In genomic region chr5:13866792-13867191, GRCh38 we compare ENCODE assay signal across 1 cellular context.
TF ChIP-seq lines count a peak whose summit lies in the region.

No MANE protein-coding gene starts in this region.

TF ChIP-seq in HepG2, 621 proteins besides CTCF, POLR2A, EP300 and RAD21 (continued from another document and continues in another):
- TF ChIP-seq ZNF335 (CRISPR knock-in tag; IDR thresholded peaks at IDR 0.05): peak; percentile 40; the same call in 1 of the 2 replicates
- no peak for TF ChIP-seq RFX5 (IDR thresholded peaks at IDR 0.05; ENCODE audit: low read depth, low read length)
- TF ChIP-seq MAFK (conservative IDR thresholded peaks at IDR 0.05 in 1 of 2, IDR thresholded peaks at IDR 0.05 in 1 of 2; ENCODE audit: low read length in 2 of 2): peak; percentile 44 to 49
- TF ChIP-seq FOXJ3 (CRISPR knock-in tag; IDR thresholded peaks at IDR 0.05; ENCODE audit: borderline replicate concordance): no peak
- no peak for TF ChIP-seq PBX3 (CRISPR knock-in tag; IDR thresholded peaks at IDR 0.05; ENCODE audit: borderline replicate concordance)
- TF ChIP-seq GZF1 (CRISPR knock-in tag; IDR thresholded peaks at IDR 0.05): no peak
- no peak for TF ChIP-seq ZNF589 (CRISPR knock-in tag; conservative IDR thresholded peaks at IDR 0.05)
- TF ChIP-seq ZNF839 (CRISPR knock-in tag; IDR thresholded peaks at IDR 0.05; ENCODE audit: borderline replicate concordance): no peak
- no peak for TF ChIP-seq ZNF777 (CRISPR knock-in tag; IDR thresholded peaks at IDR 0.05)
- TF ChIP-seq MAF1 (CRISPR knock-in tag; IDR thresholded peaks at IDR 0.05; ENCODE audit: borderline replicate concordance): no peak
- peak; percentile 29; the same call in 1 of the 2 replicates for TF ChIP-seq SIX4 (CRISPR knock-in tag; IDR thresholded peaks at IDR 0.05)
- TF ChIP-seq ZNF563 (CRISPR knock-in tag; IDR thresholded peaks at IDR 0.05): no peak
- no peak for TF ChIP-seq SALL2 (CRISPR knock-in tag; IDR thresholded peaks at IDR 0.05)
- no peak for TF ChIP-seq PHF20 (CRISPR knock-in tag; IDR thresholded peaks at IDR 0.05)
- TF ChIP-seq, protein P1, sequence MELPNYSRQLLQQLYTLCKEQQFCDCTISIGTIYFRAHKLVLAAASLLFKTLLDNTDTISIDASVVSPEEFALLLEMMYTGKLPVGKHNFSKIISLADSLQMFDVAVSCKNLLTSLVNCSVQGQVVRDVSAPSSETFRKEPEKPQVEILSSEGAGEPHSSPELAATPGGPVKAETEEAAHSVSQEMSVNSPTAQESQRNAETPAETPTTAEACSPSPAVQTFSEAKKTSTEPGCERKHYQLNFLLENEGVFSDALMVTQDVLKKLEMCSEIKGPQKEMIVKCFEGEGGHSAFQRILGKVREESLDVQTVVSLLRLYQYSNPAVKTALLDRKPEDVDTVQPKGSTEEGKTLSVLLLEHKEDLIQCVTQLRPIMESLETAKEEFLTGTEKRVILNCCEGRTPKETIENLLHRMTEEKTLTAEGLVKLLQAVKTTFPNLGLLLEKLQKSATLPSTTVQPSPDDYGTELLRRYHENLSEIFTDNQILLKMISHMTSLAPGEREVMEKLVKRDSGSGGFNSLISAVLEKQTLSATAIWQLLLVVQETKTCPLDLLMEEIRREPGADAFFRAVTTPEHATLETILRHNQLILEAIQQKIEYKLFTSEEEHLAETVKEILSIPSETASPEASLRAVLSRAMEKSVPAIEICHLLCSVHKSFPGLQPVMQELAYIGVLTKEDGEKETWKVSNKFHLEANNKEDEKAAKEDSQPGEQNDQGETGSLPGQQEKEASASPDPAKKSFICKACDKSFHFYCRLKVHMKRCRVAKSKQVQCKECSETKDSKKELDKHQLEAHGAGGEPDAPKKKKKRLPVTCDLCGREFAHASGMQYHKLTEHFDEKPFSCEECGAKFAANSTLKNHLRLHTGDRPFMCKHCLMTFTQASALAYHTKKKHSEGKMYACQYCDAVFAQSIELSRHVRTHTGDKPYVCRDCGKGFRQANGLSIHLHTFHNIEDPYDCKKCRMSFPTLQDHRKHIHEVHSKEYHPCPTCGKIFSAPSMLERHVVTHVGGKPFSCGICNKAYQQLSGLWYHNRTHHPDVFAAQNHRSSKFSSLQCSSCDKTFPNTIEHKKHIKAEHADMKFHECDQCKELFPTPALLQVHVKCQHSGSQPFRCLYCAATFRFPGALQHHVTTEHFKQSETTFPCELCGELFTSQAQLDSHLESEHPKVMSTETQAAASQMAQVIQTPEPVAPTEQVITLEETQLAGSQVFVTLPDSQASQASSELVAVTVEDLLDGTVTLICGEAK (IDR thresholded peaks at IDR 0.05): no peak
- TF ChIP-seq, protein P1 (CRISPR knock-in tag; IDR thresholded peaks at IDR 0.05): no peak
- TF ChIP-seq, protein P2, sequence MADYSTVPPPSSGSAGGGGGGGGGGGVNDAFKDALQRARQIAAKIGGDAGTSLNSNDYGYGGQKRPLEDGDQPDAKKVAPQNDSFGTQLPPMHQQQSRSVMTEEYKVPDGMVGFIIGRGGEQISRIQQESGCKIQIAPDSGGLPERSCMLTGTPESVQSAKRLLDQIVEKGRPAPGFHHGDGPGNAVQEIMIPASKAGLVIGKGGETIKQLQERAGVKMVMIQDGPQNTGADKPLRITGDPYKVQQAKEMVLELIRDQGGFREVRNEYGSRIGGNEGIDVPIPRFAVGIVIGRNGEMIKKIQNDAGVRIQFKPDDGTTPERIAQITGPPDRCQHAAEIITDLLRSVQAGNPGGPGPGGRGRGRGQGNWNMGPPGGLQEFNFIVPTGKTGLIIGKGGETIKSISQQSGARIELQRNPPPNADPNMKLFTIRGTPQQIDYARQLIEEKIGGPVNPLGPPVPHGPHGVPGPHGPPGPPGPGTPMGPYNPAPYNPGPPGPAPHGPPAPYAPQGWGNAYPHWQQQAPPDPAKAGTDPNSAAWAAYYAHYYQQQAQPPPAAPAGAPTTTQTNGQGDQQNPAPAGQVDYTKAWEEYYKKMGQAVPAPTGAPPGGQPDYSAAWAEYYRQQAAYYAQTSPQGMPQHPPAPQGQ (CRISPR knock-in tag; IDR thresholded peaks at IDR 0.05; ENCODE audit: borderline replicate concordance): no peak
- TF ChIP-seq SMAD1 (CRISPR knock-in tag; IDR thresholded peaks at IDR 0.05; ENCODE audit: borderline replicate concordance, low read depth): no peak
- no peak for TF ChIP-seq ZNF205 (CRISPR knock-in tag; IDR thresholded peaks at IDR 0.05)
- TF ChIP-seq EHMT2 (IDR thresholded peaks at IDR 0.05; ENCODE audit: borderline replicate concordance, low read depth, low read length): peak; percentile 95
- TF ChIP-seq ZNF652 (CRISPR knock-in tag; IDR thresholded peaks at IDR 0.05; ENCODE audit: borderline replicate concordance, low read depth): no peak
- TF ChIP-seq ZNF510 (CRISPR knock-in tag; IDR thresholded peaks at IDR 0.05; ENCODE audit: low read depth): no peak
- TF ChIP-seq, protein P3, sequence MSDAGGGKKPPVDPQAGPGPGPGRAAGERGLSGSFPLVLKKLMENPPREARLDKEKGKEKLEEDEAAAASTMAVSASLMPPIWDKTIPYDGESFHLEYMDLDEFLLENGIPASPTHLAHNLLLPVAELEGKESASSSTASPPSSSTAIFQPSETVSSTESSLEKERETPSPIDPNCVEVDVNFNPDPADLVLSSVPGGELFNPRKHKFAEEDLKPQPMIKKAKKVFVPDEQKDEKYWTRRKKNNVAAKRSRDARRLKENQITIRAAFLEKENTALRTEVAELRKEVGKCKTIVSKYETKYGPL (CRISPR knock-in tag; IDR thresholded peaks at IDR 0.05): peak; percentile 50; the same call in 1 of the 2 replicates
- no peak for TF ChIP-seq KLF12 (CRISPR knock-in tag; IDR thresholded peaks at IDR 0.05; ENCODE audit: borderline replicate concordance)
- no peak for TF ChIP-seq MTA1 (CRISPR knock-in tag; IDR thresholded peaks at IDR 0.05; ENCODE audit: borderline replicate concordance)
- TF ChIP-seq, protein P4, sequence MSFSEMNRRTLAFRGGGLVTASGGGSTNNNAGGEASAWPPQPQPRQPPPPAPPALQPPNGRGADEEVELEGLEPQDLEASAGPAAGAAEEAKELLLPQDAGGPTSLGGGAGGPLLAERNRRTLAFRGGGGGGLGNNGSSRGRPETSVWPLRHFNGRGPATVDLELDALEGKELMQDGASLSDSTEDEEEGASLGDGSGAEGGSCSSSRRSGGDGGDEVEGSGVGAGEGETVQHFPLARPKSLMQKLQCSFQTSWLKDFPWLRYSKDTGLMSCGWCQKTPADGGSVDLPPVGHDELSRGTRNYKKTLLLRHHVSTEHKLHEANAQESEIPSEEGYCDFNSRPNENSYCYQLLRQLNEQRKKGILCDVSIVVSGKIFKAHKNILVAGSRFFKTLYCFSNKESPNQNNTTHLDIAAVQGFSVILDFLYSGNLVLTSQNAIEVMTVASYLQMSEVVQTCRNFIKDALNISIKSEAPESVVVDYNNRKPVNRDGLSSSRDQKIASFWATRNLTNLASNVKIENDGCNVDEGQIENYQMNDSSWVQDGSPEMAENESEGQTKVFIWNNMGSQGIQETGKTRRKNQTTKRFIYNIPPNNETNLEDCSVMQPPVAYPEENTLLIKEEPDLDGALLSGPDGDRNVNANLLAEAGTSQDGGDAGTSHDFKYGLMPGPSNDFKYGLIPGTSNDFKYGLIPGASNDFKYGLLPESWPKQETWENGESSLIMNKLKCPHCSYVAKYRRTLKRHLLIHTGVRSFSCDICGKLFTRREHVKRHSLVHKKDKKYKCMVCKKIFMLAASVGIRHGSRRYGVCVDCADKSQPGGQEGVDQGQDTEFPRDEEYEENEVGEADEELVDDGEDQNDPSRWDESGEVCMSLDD (CRISPR knock-in tag; IDR thresholded peaks at IDR 0.05; ENCODE audit: borderline replicate concordance): peak; percentile 54; the same call in 1 of the 2 replicates
- TF ChIP-seq ZNF17 (CRISPR knock-in tag; IDR thresholded peaks at IDR 0.05): no peak
- TF ChIP-seq, protein P5, sequence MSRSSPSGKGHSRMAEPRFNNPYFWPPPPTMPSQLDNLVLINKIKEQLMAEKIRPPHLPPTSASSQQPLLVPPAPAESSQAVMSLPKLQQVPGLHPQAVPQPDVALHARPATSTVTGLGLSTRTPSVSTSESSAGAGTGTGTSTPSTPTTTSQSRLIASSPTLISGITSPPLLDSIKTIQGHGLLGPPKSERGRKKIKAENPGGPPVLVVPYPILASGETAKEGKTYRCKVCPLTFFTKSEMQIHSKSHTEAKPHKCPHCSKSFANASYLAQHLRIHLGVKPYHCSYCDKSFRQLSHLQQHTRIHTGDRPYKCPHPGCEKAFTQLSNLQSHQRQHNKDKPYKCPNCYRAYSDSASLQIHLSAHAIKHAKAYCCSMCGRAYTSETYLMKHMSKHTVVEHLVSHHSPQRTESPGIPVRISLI (CRISPR knock-in tag; IDR thresholded peaks at IDR 0.05; ENCODE audit: borderline replicate concordance): no peak
- 0 out of 2 replicates have a peak, but pooled peaks have one; percentile 18 for TF ChIP-seq KAT8 (CRISPR knock-in tag; IDR thresholded peaks at IDR 0.05)
- no peak for TF ChIP-seq MEIS1 (CRISPR knock-in tag; IDR thresholded peaks at IDR 0.05; ENCODE audit: borderline replicate concordance)
- TF ChIP-seq ZNF574 (CRISPR knock-in tag; IDR thresholded peaks at IDR 0.05): no peak
- no peak for TF ChIP-seq NCOA5 (CRISPR knock-in tag; IDR thresholded peaks at IDR 0.05)
- TF ChIP-seq MAFF (IDR thresholded peaks at IDR 0.05; ENCODE audit: low read depth, low read length): peak; percentile 62
- peak; percentile 97 for TF ChIP-seq ZSCAN9 (CRISPR knock-in tag; IDR thresholded peaks at IDR 0.05; ENCODE audit: borderline replicate concordance)
